Comparison of ENCODE assay signal across 9 cellular contexts in the genomic region with DNA sequence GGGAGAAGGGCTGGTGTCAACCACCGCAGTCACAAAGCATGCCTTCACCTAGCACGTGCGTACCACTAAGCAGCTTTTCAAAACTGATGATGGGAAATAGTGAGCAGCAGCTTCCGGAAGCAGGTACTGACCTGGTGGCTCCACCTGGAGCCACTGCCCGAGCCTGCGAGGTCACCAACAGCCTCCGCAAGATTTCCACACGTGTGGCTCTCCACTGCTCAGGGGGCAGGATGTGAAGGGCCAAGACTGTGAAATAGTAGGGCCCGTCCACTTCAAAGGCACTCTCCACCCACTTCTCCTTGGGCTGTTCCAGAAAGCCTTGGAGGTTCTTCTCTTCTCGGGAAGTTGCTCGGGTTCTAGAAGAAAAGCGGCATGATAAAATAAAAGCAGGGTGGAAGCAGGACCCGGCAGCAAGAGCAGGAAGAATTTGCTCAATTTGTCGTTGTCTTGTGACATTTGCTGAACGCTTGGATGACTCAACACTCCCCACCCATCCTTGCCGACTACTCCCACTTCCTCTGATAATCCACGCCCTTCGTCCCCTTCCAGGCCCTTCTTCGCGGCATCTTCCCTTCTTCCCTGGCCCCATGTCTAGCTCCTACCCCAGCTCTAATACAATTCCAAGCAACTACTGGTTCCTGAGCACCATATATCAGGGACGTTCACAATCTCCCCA.
A peak's percentile ranks its signal among the peaks of the same experiment; 100 is the strongest.
DNase-seq lines count a peak whose midpoint lies in the region; FAIRE-seq and TF ChIP-seq lines count a peak whose summit lies in the region.
"Had no signal": no experiment of that assay in that cellular context is flagged by ENCODE, and none has a peak within 500 bp of the region (broad histone marks: within the 10 kb centered on the region; RNA-seq: fewer than 3 reads in every experiment).

No MANE protein-coding gene starts in this region.

- H3K4me3 Mint-ChIP-seq in type B pancreatic cell: no peak overlapping the region

- H3K9ac ChIP-seq in adipocyte (ENCODE audit: low read length) (peak overlapping the region; percentile 72), kidney (ENCODE audit: low read length in 2 of 2) (no peak overlapping the region)

- no peak for TF ChIP-seq CTCF in kidney (IDR thresholded peaks at IDR 0.05; ENCODE audit: borderline replicate concordance, extremely low read depth, insufficient read depth)
- TF ChIP-seq CTCF in type B pancreatic cell (conservative IDR thresholded peaks at IDR 0.05): no peak

- intact Hi-C loops in kidney (cut with DNase I): no loop called here

- H3K27me3 ChIP-seq in adipocyte (replicated peaks; ENCODE audit: control insufficient read depth, insufficient read depth, low read length): no peaks in the 10 kb centered on the region

- H3K36me3 ChIP-seq in adipocyte (ENCODE audit: control insufficient read depth, insufficient read depth, low read length, severe bottlenecking): peaks cover 95% of the 10 kb centered on the region
- peaks cover 39 to 66% of the 10 kb centered on the region in 2 donors for H3K36me3 ChIP-seq in kidney (ENCODE audit: control insufficient read depth in 1 of 2, insufficient read depth in 2 of 2, low read length in 2 of 2)

- no peak for FAIRE-seq in kidney (lab: Jason Lieb, UNC)

- H3K36me3 Mint-ChIP-seq in type B pancreatic cell: peaks cover 38% of the 10 kb centered on the region

- H3K27ac ChIP-seq in kidney (ENCODE audit: low read depth in 2 of 2, low read length in 2 of 2): peak overlapping the region; percentile 89 to 95

- H3K4me1 ChIP-seq in adipocyte (ENCODE audit: control insufficient read depth, insufficient read depth, low read length): peaks cover 28% of the 10 kb centered on the region
- peaks cover 25 to 26% of the 10 kb centered on the region in 2 donors for H3K4me1 ChIP-seq in kidney (ENCODE audit: control insufficient read depth in 1 of 2, insufficient read depth in 1 of 2, low read depth in 1 of 2, low read length in 2 of 2)

- peak overlapping the region; percentile 53 for H3K27ac Mint-ChIP-seq in type B pancreatic cell

- peak in 67 of 76 experiments; percentile 10 to 77 (median 47) for DNase-seq in HUDEP-2 (lab: John Stamatoyannopoulos, UW; ENCODE audit: unreplicated experiment in 76 of 76)
- DNase-seq in adipocyte (ENCODE audit: low read depth): no peak
- DNase-seq in kidney: no peak
- DNase-seq in type B pancreatic cell (ENCODE audit: extremely low spot score, unreplicated experiment): no peak
- DNase-seq in NK-92 (lab: John Stamatoyannopoulos, UW; ENCODE audit: unreplicated experiment): no peak
- DNase-seq in DMS153 treated with DMSO at 0.1 percent for 48 hours (lab: John Stamatoyannopoulos, UW; ENCODE audit: unreplicated experiment): no peak
- DNase-seq in kidney tubule cell (ENCODE audit: low spot score): no peak
- no peak for DNase-seq in HuH-7.5 (ENCODE audit: low spot score)
- DNase-seq: amniotic stem cell had no signal

- H3K4me1 Mint-ChIP-seq in type B pancreatic cell (ENCODE audit: unreplicated experiment): peaks cover 4% of the 10 kb centered on the region

- no peaks in the 10 kb centered on the region for H3K9me3 ChIP-seq in adipocyte (ENCODE audit: control insufficient read depth, low read length)
- no peaks in the 10 kb centered on the region for H3K9me3 ChIP-seq in kidney (ENCODE audit: control insufficient read depth in 1 of 2, low read length in 2 of 2)

- peak overlapping the region; percentile 59 for H3K4me3 ChIP-seq in adipocyte (ENCODE audit: low read length)
- no peak overlapping the region for H3K4me3 ChIP-seq in kidney (ENCODE audit: low read length in 2 of 2)

- H3K9me3 Mint-ChIP-seq in type B pancreatic cell: no peaks in the 10 kb centered on the region

- H3K27me3 Mint-ChIP-seq in type B pancreatic cell: no peaks in the 10 kb centered on the region

Comparison
In these comparisons a context has a peak if more than half of its experiments do, and no peak if none do; other contexts are left out.
1. DNase-seq: peak in HUDEP-2 (67 of 76); none in adipocyte (single experiment), kidney (single experiment), type B pancreatic cell (single experiment), NK-92 (single experiment), DMS153 treated with DMSO at 0.1 percent for 48 hours (single experiment), kidney tubule cell (single experiment) and HuH-7.5 (single experiment).